ENCODE assay signal across 9 cellular contexts in the genomic region with DNA sequence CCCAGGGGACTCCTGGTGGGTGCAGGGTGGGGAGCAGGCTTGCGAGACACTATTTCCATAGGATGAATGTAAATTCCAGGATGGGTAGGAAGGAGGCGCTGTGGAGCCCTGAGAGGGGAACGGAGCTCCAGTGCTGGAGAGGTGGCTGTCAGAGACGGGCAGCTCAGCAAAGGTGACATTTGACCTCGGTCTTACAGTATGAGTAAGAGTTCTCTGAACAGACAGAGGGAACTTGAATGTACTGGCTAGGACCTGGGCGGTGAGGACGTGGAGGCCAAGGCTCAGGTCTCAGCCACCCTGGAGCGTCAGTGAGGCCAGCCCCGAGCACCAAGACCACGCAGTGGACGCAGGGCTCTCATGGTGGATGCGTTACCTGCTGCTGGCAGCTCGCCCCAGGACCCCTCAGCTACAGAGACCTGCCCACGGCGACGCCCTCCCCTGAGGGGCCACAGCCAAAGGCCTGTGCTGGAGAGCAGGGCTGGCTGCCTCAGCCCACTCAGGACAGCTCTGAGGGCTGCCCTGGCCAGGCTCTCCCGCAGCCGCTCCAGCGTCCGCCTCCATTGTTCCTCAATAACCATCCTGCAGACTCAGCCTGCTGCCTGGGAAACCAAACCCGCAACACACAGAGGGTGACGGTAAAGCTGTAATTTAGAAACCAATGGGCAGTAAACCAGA.
DNase-seq lines count a peak whose midpoint lies in the region; ATAC-seq, FAIRE-seq and TF ChIP-seq lines count a peak whose summit lies in the region.
"Had no signal": no experiment of that assay in that cellular context is flagged by ENCODE, and none has a peak within 500 bp of the region (broad histone marks: within the 10 kb centered on the region; RNA-seq: fewer than 3 reads in every experiment).

No MANE protein-coding gene starts in this region.

- H4K20me1 ChIP-seq in DOHH2 (ENCODE audit: control insufficient read depth, insufficient read depth, low read depth, low read length) (no peaks in the 10 kb centered on the region), OCI-LY1 (ENCODE audit: insufficient read depth, low read length) (no peaks in the 10 kb centered on the region)

- H3K4me3 ChIP-seq in DOHH2 (ENCODE audit: low read length) (no peak overlapping the region), OCI-LY1 (ENCODE audit: low read depth, low read length, poor library complexity, severe bottlenecking) (no peak overlapping the region)

- H3K9me3 ChIP-seq in DOHH2 (ENCODE audit: control insufficient read depth, insufficient read depth, low read length) (no peaks in the 10 kb centered on the region), OCI-LY1 (ENCODE audit: low read length) (no peaks in the 10 kb centered on the region)

- H3F3A ChIP-seq in DOHH2 (ENCODE audit: control insufficient read depth, insufficient read depth) (no peaks in the 10 kb centered on the region), OCI-LY1 (ENCODE audit: insufficient read depth, low read length) (no peaks in the 10 kb centered on the region)

- FAIRE-seq in GM12892 (lab: Jason Lieb, UNC) = no peak
- FAIRE-seq: RCC 7860 had no signal

- peaks cover 18% of the 10 kb centered on the region for H3K4me1 ChIP-seq in DOHH2 (ENCODE audit: control insufficient read depth, low read length)
- H3K4me1 ChIP-seq in OCI-LY1 (ENCODE audit: insufficient read depth, low read length, severe bottlenecking) = no peaks in the 10 kb centered on the region
- no peaks in the 10 kb centered on the region for H3K4me1 ChIP-seq in foreskin keratinocyte

- no peak overlapping the region for H3K4me2 ChIP-seq in DOHH2 (ENCODE audit: low read length)
- no peak overlapping the region for H3K4me2 ChIP-seq in OCI-LY1 (ENCODE audit: low read length)

- peak; percentile 36 for DNase-seq in 8988T
- DNase-seq in foreskin keratinocyte = no peak
- no peak for DNase-seq in GM12892 (ENCODE audit: insufficient read length)
- DNase-seq in NCI-H345 (lab: John Stamatoyannopoulos, UW) = no peak
- DNase-seq in NCI-H524 treated with DMSO at 0.1 percent for 48 hours (lab: John Stamatoyannopoulos, UW) = no peak

- no peaks in the 10 kb centered on the region for H3K9me2 ChIP-seq in DOHH2 (replicated peaks; ENCODE audit: control insufficient read depth, low read length)
- no peaks in the 10 kb centered on the region for H3K9me2 ChIP-seq in OCI-LY1 (ENCODE audit: low read depth, low read length)

- TF ChIP-seq POLR2A in GM12892 (IDR thresholded peaks at IDR 0.05; ENCODE audit: low read depth, low read length) = no peak

- no peaks in the 10 kb centered on the region for H3K79me2 ChIP-seq in DOHH2 (ENCODE audit: control insufficient read depth, low read length)
- no peaks in the 10 kb centered on the region for H3K79me2 ChIP-seq in OCI-LY1 (ENCODE audit: insufficient read depth, low read length)

- peaks cover 39% of the 10 kb centered on the region for H3K27me3 ChIP-seq in DOHH2 (ENCODE audit: control insufficient read depth, low read length)
- H3K27me3 ChIP-seq in OCI-LY1 (ENCODE audit: insufficient read depth, low read length) = peaks cover 8% of the 10 kb centered on the region
- peaks cover 26% of the 10 kb centered on the region for H3K27me3 ChIP-seq in foreskin keratinocyte

- H3K36me3 ChIP-seq in DOHH2 (ENCODE audit: control insufficient read depth, low read length) (no peaks in the 10 kb centered on the region), OCI-LY1 (ENCODE audit: insufficient read depth, low read length) (no peaks in the 10 kb centered on the region)

- H3K9ac ChIP-seq in OCI-LY1 (ENCODE audit: low read length) = no peak overlapping the region

- H3K27ac ChIP-seq in DOHH2 (ENCODE audit: low read depth, low read length) (no peak overlapping the region), OCI-LY1 (ENCODE audit: low read depth, low read length, poor library complexity, severe bottlenecking) (no peak overlapping the region), foreskin keratinocyte (no peak overlapping the region)

- ATAC-seq in foreskin keratinocyte (no peak), HG02884 (IDR thresholded peaks at IDR 0.05; ENCODE audit: unreplicated experiment) (no peak)

- TF ChIP-seq CTCF in DOHH2 (IDR thresholded peaks at IDR 0.05; ENCODE audit: low read depth, low read length, poor library complexity, severe bottlenecking) (peak; percentile 64), OCI-LY1 (IDR thresholded peaks at IDR 0.05; ENCODE audit: low read length) (peak; percentile 45; the same call in 1 of the 2 replicates), foreskin keratinocyte (conservative IDR thresholded peaks at IDR 0.05) (peak; percentile 28)

- no peak overlapping the region for H2AFZ ChIP-seq in OCI-LY1 (ENCODE audit: low read length)
